In genomic region chr14:22375321-22375930, GRCh38 we compare ENCODE assay signal across 8 cellular contexts.
DNase-seq lines count a peak whose midpoint lies in the region; ATAC-seq, FAIRE-seq and TF ChIP-seq lines count a peak whose summit lies in the region.

No MANE protein-coding gene starts in this region.

- H2AFZ ChIP-seq in mammary epithelial cell (ENCODE audit: low read depth, low read length), result no peak overlapping the region

- H3K9ac ChIP-seq in mammary epithelial cell (ENCODE audit: insufficient read depth, low read length), result no peak overlapping the region

- peaks cover 1% of the 10 kb centered on the region for H3K4me1 ChIP-seq in mammary epithelial cell (ENCODE audit: insufficient read depth, low read length)

- H3K4me1 Mint-ChIP-seq in natural killer cell (no peaks in the 10 kb centered on the region), mesothelial cell of epicardium (peaks cover 18% of the 10 kb centered on the region), T-helper 17 cell (no peaks in the 10 kb centered on the region)
- H3K4me1 Mint-ChIP-seq in natural killer cell treated with Interleukin-12 subunit alpha and Interleukin-12 subunit beta and Interleukin-15 and Interleukin-18, amount 100 ng/mL, for 72 hours (ENCODE audit: low read depth in 2 of 2), result no peaks in the 10 kb centered on the region

- no peak for DNase-seq in natural killer cell
- DNase-seq in natural killer cell treated with Interleukin-12 subunit alpha and Interleukin-12 subunit beta and Interleukin-15 and Interleukin-18, amount 100 ng/mL, for 72 hours (ENCODE audit: low spot score), result no peak
- peak; percentile 11 for DNase-seq in NCI-H345 (lab: John Stamatoyannopoulos, UW)
- DNase-seq in mammary epithelial cell, result peak; percentile 38
- no peak for DNase-seq in mesothelial cell of epicardium (ENCODE audit: low spot score in 2 of 2, unreplicated experiment in 2 of 2)
- DNase-seq in urothelium cell line (ENCODE audit: low spot score), result no peak
- DNase-seq in T-helper 17 cell, result no peak

- in situ Hi-C loops in mammary epithelial cell (cut with MboI; ENCODE audit: low sequenced_read_pairs in 2 of 2), result loop anchor here (5.0 to 25.0 kb wide), 3 partner anchors 58 to 187 kb away; no protein-coding TSS in a partner anchor

- 0% methylated on average over 2 of the region's 2 CpGs for WGBS in mammary epithelial cell (ENCODE audit: low coverage, missing lambda C conversion rate)

- dilution Hi-C loops in mammary epithelial cell (cut with HindIII; ENCODE audit: low sequenced_read_pairs), result no loop called here

- H3K4me3 Mint-ChIP-seq in natural killer cell (no peak overlapping the region), mesothelial cell of epicardium (no peak overlapping the region), T-helper 17 cell (no peak overlapping the region)
- no peak overlapping the region for H3K4me3 Mint-ChIP-seq in natural killer cell treated with Interleukin-12 subunit alpha and Interleukin-12 subunit beta and Interleukin-15 and Interleukin-18, amount 100 ng/mL, for 72 hours

- intact Hi-C loops in natural killer cell (cut with micrococcal nuclease), result loop anchor here (1.0 to 10.0 kb wide), 4 partner anchors 56 to 211 kb away; no protein-coding TSS in a partner anchor
- intact Hi-C loops in mammary epithelial cell (cut with micrococcal nuclease), result loop anchor here (1.0 to 10.0 kb wide), 5 partner anchors 56 to 251 kb away; no protein-coding TSS in a partner anchor

- H3K79me2 ChIP-seq in mammary epithelial cell (ENCODE audit: insufficient read depth, low read length), result no peaks in the 10 kb centered on the region

- H3K27me3 Mint-ChIP-seq in natural killer cell (ENCODE audit: low read depth in 2 of 2) (peaks cover 9 to 19% of the 10 kb centered on the region in 2 donors), mesothelial cell of epicardium (ENCODE audit: low read depth) (peaks cover 17% of the 10 kb centered on the region), T-helper 17 cell (no peaks in the 10 kb centered on the region)
- peaks cover 7 to 8% of the 10 kb centered on the region in 2 donors for H3K27me3 Mint-ChIP-seq in natural killer cell treated with Interleukin-12 subunit alpha and Interleukin-12 subunit beta and Interleukin-15 and Interleukin-18, amount 100 ng/mL, for 72 hours

- H3K4me3 ChIP-seq in mammary epithelial cell (replicated peaks in 1 of 3; ENCODE audit: insufficient read depth in 1 of 3, low read depth in 2 of 3, low read length in 3 of 3), result no peak overlapping the region

- H3K36me3 Mint-ChIP-seq in natural killer cell (no peaks in the 10 kb centered on the region), mesothelial cell of epicardium (no peaks in the 10 kb centered on the region), T-helper 17 cell (ENCODE audit: low read depth) (no peaks in the 10 kb centered on the region)
- no peaks in the 10 kb centered on the region for H3K36me3 Mint-ChIP-seq in natural killer cell treated with Interleukin-12 subunit alpha and Interleukin-12 subunit beta and Interleukin-15 and Interleukin-18, amount 100 ng/mL, for 72 hours

- BruUV-seq in mammary epithelial cell (replicated peaks; lab: Mats Ljungman, UMichigan), result no TSS peak

- H3K27me3 ChIP-seq in mammary epithelial cell (ENCODE audit: insufficient read depth, low read length), result no peaks in the 10 kb centered on the region

- CTCF ChIA-PET in mammary epithelial cell (lab: Charles Lee; ENCODE audit: low non-redundant PET), result interaction anchor here (0.6 to 1.3 kb wide), 9 partner anchors 55 to 1653 kb away, joined by 3 to 24 read pairs (median 5); no protein-coding TSS in a partner anchor

- H3K36me3 ChIP-seq in mammary epithelial cell (ENCODE audit: insufficient read depth, low read length), result no peaks in the 10 kb centered on the region

- no peaks in the 10 kb centered on the region for H3K9me3 Mint-ChIP-seq in natural killer cell
- no peaks in the 10 kb centered on the region for H3K9me3 Mint-ChIP-seq in natural killer cell treated with Interleukin-12 subunit alpha and Interleukin-12 subunit beta and Interleukin-15 and Interleukin-18, amount 100 ng/mL, for 72 hours
- no peaks in the 10 kb centered on the region for H3K9me3 Mint-ChIP-seq in mesothelial cell of epicardium

- no peaks in the 10 kb centered on the region for H4K20me1 ChIP-seq in mammary epithelial cell (ENCODE audit: insufficient read depth, low read length)

- H3K27ac ChIP-seq in mammary epithelial cell (ENCODE audit: insufficient read depth, low read depth, low read length), result no peak overlapping the region

- H3K9me3 ChIP-seq in mammary epithelial cell (replicated peaks; ENCODE audit: insufficient read depth, low read length), result no peaks in the 10 kb centered on the region
- H3K9me3 ChIP-seq in T-helper 17 cell (ENCODE audit: control insufficient read depth, low read length, poor library complexity, severe bottlenecking), result no peaks in the 10 kb centered on the region

- no peak for FAIRE-seq in urothelium cell line (lab: Jason Lieb, UNC)

- H3K27ac Mint-ChIP-seq in natural killer cell, result no peak overlapping the region
- H3K27ac Mint-ChIP-seq in natural killer cell treated with Interleukin-12 subunit alpha and Interleukin-12 subunit beta and Interleukin-15 and Interleukin-18, amount 100 ng/mL, for 72 hours, result no peak overlapping the region
- H3K27ac Mint-ChIP-seq in mesothelial cell of epicardium, result no peak overlapping the region
- no peak overlapping the region for H3K27ac Mint-ChIP-seq in T-helper 17 cell

- ATAC-seq in natural killer cell (peak in 2 of 3 donors; percentile 62 to 65), GM21447 (IDR thresholded peaks at IDR 0.05; ENCODE audit: unreplicated experiment) (no peak), T-helper 17 cell (no peak)
- ATAC-seq in natural killer cell treated with Interleukin-12 subunit alpha and Interleukin-12 subunit beta and Interleukin-15 and Interleukin-18, amount 100 ng/mL, for 72 hours, result no peak

- TF ChIP-seq CTCF in natural killer cell (IDR thresholded peaks at IDR 0.05) (peak; percentile 73), mammary epithelial cell (conservative IDR thresholded peaks at IDR 0.05 in 1 of 2, IDR thresholded peaks at IDR 0.05 in 1 of 2; ENCODE audit: extremely low read depth in 1 of 2, insufficient read depth in 1 of 2, low read depth in 1 of 2, low read length in 2 of 2) (peak; percentile 53 to 69), mesothelial cell of epicardium (IDR thresholded peaks at IDR 0.05; ENCODE audit: unreplicated experiment) (peak; percentile 49)

- H3K4me2 ChIP-seq in mammary epithelial cell (ENCODE audit: insufficient read depth, low read depth, low read length), result no peak overlapping the region

Comparison
In these comparisons a context has a peak if more than half of its experiments do, and no peak if none do; other contexts are left out.
1. ATAC-seq: peak in natural killer cell (2 of 3); none in natural killer cell treated with Interleukin-12 subunit alpha and Interleukin-12 subunit beta and Interleukin-15 and Interleukin-18, amount 100 ng/mL, for 72 hours (0 of 2), GM21447 (single experiment) and T-helper 17 cell (single experiment).
2. DNase-seq: peak in NCI-H345 (single experiment) and mammary epithelial cell (single experiment); none in natural killer cell (single experiment), natural killer cell treated with Interleukin-12 subunit alpha and Interleukin-12 subunit beta and Interleukin-15 and Interleukin-18, amount 100 ng/mL, for 72 hours (single experiment), mesothelial cell of epicardium (0 of 2), urothelium cell line (single experiment) and T-helper 17 cell (0 of 3).
3. Peak in every context shown above with its lines, with median percentiles within 50 percentile points of each other: CTCF ChIP-seq.